In genomic region chr4:101954975-101955678, GRCh38 we compare ENCODE assay signal across 15 cellular contexts.
DNase-seq lines count a peak whose midpoint lies in the region; ATAC-seq and TF ChIP-seq lines count a peak whose summit lies in the region.
"Had no signal": no experiment of that assay in that cellular context is flagged by ENCODE, and none has a peak within 500 bp of the region (broad histone marks: within the 10 kb centered on the region; RNA-seq: fewer than 3 reads in every experiment).

No MANE protein-coding gene starts in this region.

- no TSS peak for BruUV-seq in Caco-2 (replicated peaks; lab: Mats Ljungman, UMichigan)

- POLR2A ChIA-PET in Caco-2 (lab: Charles Lee) = no interaction called here

- no peaks in the 10 kb centered on the region for H3K36me3 ChIP-seq in Caco-2 (ENCODE audit: control insufficient read depth, insufficient read depth, low read length)
- H3K36me3 ChIP-seq in Karpas-422 (ENCODE audit: insufficient read depth, low read length) = no peaks in the 10 kb centered on the region
- H3K36me3 ChIP-seq in mesodermal cell (ENCODE audit: control insufficient read depth, insufficient read depth, low read length) = no peaks in the 10 kb centered on the region
- H3K36me3 ChIP-seq: BLaER1 treated with 17β-estradiol and CSF1 and Interleukin-3, amounts not matched to agents 10 nM and 100 nM; esophagus squamous epithelium; prostate gland had no signal

- no peak overlapping the region for H2AFZ ChIP-seq in Karpas-422 (ENCODE audit: low read length)

- no peaks in the 10 kb centered on the region; the same call in 1 of the 2 replicates for H3K79me2 ChIP-seq in Karpas-422 (ENCODE audit: low read length)

- ATAC-seq in HG03196 (IDR thresholded peaks at IDR 0.05; ENCODE audit: unreplicated experiment) (no peak), GM21381 (IDR thresholded peaks at IDR 0.05; ENCODE audit: unreplicated experiment) (no peak)
- ATAC-seq: K562 had no signal

- no peak overlapping the region for H3K4me3 Mint-ChIP-seq in Caco-2 (ENCODE audit: unreplicated experiment)
- H3K4me3 Mint-ChIP-seq: activated naive CD4-positive, alpha-beta T cell treated with anti-CD3 and anti-CD28 coated beads, Interleukin-2, amount 50 U/mL, for 24 hours had no signal

- H3K9me3 Mint-ChIP-seq in Caco-2 (ENCODE audit: unreplicated experiment) = no peaks in the 10 kb centered on the region
- H3K9me3 Mint-ChIP-seq: activated naive CD4-positive, alpha-beta T cell treated with anti-CD3 and anti-CD28 coated beads, Interleukin-2, amount 50 U/mL, for 24 hours had no signal

- H3K4me1 Mint-ChIP-seq in Caco-2 (ENCODE audit: low read depth, unreplicated experiment) = peaks cover 20% of the 10 kb centered on the region
- H3K4me1 Mint-ChIP-seq: activated naive CD4-positive, alpha-beta T cell treated with anti-CD3 and anti-CD28 coated beads, Interleukin-2, amount 50 U/mL, for 24 hours had no signal

- H3K27me3 ChIP-seq in Caco-2 (replicated peaks; ENCODE audit: control insufficient read depth, insufficient read depth, low read length) (no peaks in the 10 kb centered on the region), Karpas-422 (ENCODE audit: low read length) (no peaks in the 10 kb centered on the region)
- H3K27me3 ChIP-seq: BLaER1 treated with 17β-estradiol and CSF1 and Interleukin-3, amounts not matched to agents 10 nM and 100 nM; esophagus squamous epithelium had no signal

- peak overlapping the region; percentile 96 for H3K27ac Mint-ChIP-seq in Caco-2 (ENCODE audit: unreplicated experiment)
- H3K27ac Mint-ChIP-seq: activated naive CD4-positive, alpha-beta T cell treated with anti-CD3 and anti-CD28 coated beads, Interleukin-2, amount 50 U/mL, for 24 hours had no signal

- intact Hi-C loops in Caco-2 (cut with micrococcal nuclease; ENCODE audit: unreplicated experiment) = loop anchor here (1.0 to 10.0 kb wide), 3 partner anchors 16 to 180 kb away; no protein-coding TSS in a partner anchor

- no peak overlapping the region for H3K4me3 ChIP-seq in Caco-2 (ENCODE audit: low read depth, low read length)
- peak overlapping the region; percentile 46 for H3K4me3 ChIP-seq in Karpas-422 (ENCODE audit: low read length)
- no peak overlapping the region for H3K4me3 ChIP-seq in mesodermal cell (ENCODE audit: extremely low read depth, insufficient read depth, low read length, poor library complexity, severe bottlenecking)
- H3K4me3 ChIP-seq: BLaER1 treated with 17β-estradiol and CSF1 and Interleukin-3, amounts not matched to agents 10 nM and 100 nM; esophagus squamous epithelium; K562; prostate gland had no signal

- TF ChIP-seq CTCF in Caco-2 (IDR thresholded peaks at IDR 0.05; ENCODE audit: insufficient read depth in 1 of 2, low read depth in 1 of 2, low read length in 1 of 2, severe bottlenecking in 1 of 2, unreplicated experiment in 1 of 2) = no peak

- no peaks in the 10 kb centered on the region for H3K9me3 ChIP-seq in Caco-2
- no peaks in the 10 kb centered on the region for H3K9me3 ChIP-seq in Karpas-422 (ENCODE audit: low read length)
- H3K9me3 ChIP-seq in mesodermal cell (ENCODE audit: control insufficient read depth, low read length) = no peaks in the 10 kb centered on the region
- H3K9me3 ChIP-seq: BLaER1 treated with 17β-estradiol and CSF1 and Interleukin-3, amounts not matched to agents 10 nM and 100 nM; esophagus squamous epithelium; prostate gland had no signal

- H4K20me1 ChIP-seq in Karpas-422 (ENCODE audit: insufficient read depth, low read depth, low read length) = no peaks in the 10 kb centered on the region
- H4K20me1 ChIP-seq: BLaER1 treated with 17β-estradiol and CSF1 and Interleukin-3, amounts not matched to agents 10 nM and 100 nM had no signal

- no peaks in the 10 kb centered on the region for H3K9me2 ChIP-seq in Karpas-422 (replicated peaks; ENCODE audit: insufficient read depth, low read length)

- DNase-seq in Caco-2 = no peak
- DNase-seq in Karpas-422 = peak; percentile 86
- DNase-seq in SK-N-DZ (ENCODE audit: low spot score) = peak; percentile 13
- DNase-seq in HuH-7.5 (ENCODE audit: low spot score) = no peak
- DNase-seq in GDM1 (lab: John Stamatoyannopoulos, UW) = no peak
- DNase-seq: esophagus squamous epithelium, midbrain had no signal

- peak overlapping the region; percentile 96 for H3K27ac ChIP-seq in Karpas-422 (ENCODE audit: low read length)
- H3K27ac ChIP-seq in mesodermal cell (ENCODE audit: low read depth, low read length, severe bottlenecking) = peak overlapping the region; percentile 90
- H3K27ac ChIP-seq: BLaER1 treated with 17β-estradiol and CSF1 and Interleukin-3, amounts not matched to agents 10 nM and 100 nM; esophagus squamous epithelium; prostate gland; RWPE1 had no signal

- H3K9ac ChIP-seq in Karpas-422 (ENCODE audit: low read length) = peak overlapping the region; percentile 53
- H3K9ac ChIP-seq: BLaER1 treated with 17β-estradiol and CSF1 and Interleukin-3, amounts not matched to agents 10 nM and 100 nM had no signal

- H3K27me3 Mint-ChIP-seq in Caco-2 (ENCODE audit: insufficient read depth, unreplicated experiment) = no peaks in the 10 kb centered on the region
- H3K27me3 Mint-ChIP-seq: activated naive CD4-positive, alpha-beta T cell treated with anti-CD3 and anti-CD28 coated beads, Interleukin-2, amount 50 U/mL, for 24 hours had no signal

- H3K4me1 ChIP-seq in Caco-2 (peaks cover 43% of the 10 kb centered on the region), Karpas-422 (ENCODE audit: low read length) (peaks cover 51% of the 10 kb centered on the region), mesodermal cell (ENCODE audit: control insufficient read depth, insufficient read depth, low read length, poor library complexity, severe bottlenecking) (peaks cover 29% of the 10 kb centered on the region)
- H3K4me1 ChIP-seq: BLaER1 treated with 17β-estradiol and CSF1 and Interleukin-3, amounts not matched to agents 10 nM and 100 nM; esophagus squamous epithelium; prostate gland had no signal

- peak overlapping the region; percentile 71 for H3K4me2 ChIP-seq in Karpas-422 (ENCODE audit: low read depth, low read length, poor library complexity, severe bottlenecking)
- H3K4me2 ChIP-seq: BLaER1 treated with 17β-estradiol and CSF1 and Interleukin-3, amounts not matched to agents 10 nM and 100 nM had no signal

- 100% methylated on average over 2 of the region's 4 CpGs; no CpG with 5 or more reads in 1 of the 2 experiments for WGBS in mesodermal cell (ENCODE audit: insufficient coverage in 2 of 2), 2 experiments

- CTCF ChIA-PET in Caco-2 (lab: Charles Lee) = no interaction called here

- H3K36me3 Mint-ChIP-seq in Caco-2 (ENCODE audit: insufficient read depth, unreplicated experiment) = peaks cover 8% of the 10 kb centered on the region
- H3K36me3 Mint-ChIP-seq: activated naive CD4-positive, alpha-beta T cell treated with anti-CD3 and anti-CD28 coated beads, Interleukin-2, amount 50 U/mL, for 24 hours had no signal

Comparison
In these comparisons a context has a peak if more than half of its experiments do, and no peak if none do; other contexts are left out.
1. DNase-seq: peak in Karpas-422 (single experiment) and SK-N-DZ (single experiment); none in Caco-2 (0 of 2), HuH-7.5 (single experiment) and GDM1 (single experiment).